1 cellular context compared by ENCODE assay signal in genomic region chr18:12645751-12646203, GRCh38.
A peak's percentile ranks its signal among the peaks of the same experiment; 100 is the strongest.
TF ChIP-seq lines count a peak whose summit lies in the region.

No MANE protein-coding gene starts in this region.

TF ChIP-seq in HEK293, 187 proteins besides CTCF, POLR2A, EP300 and RAD21 (continued from another document):
- TF ChIP-seq TRIM28 (IDR thresholded peaks at IDR 0.05; ENCODE audit: borderline replicate concordance, low read length), result no peak
- TF ChIP-seq PBX3 (CRISPR knock-in tag; IDR thresholded peaks at IDR 0.05), result no peak
- TF ChIP-seq ZXDB (tag by site-specific recombination; IDR thresholded peaks at IDR 0.05), result no peak
- no peak for TF ChIP-seq ZNF639 (tag by site-specific recombination; IDR thresholded peaks at IDR 0.05)
- TF ChIP-seq ZBTB17 (tag by site-specific recombination; IDR thresholded peaks at IDR 0.05), result peak; percentile 51; the same call in 1 of the 2 replicates
- no peak for TF ChIP-seq BCL11B (tag by site-specific recombination; IDR thresholded peaks at IDR 0.05; ENCODE audit: low read depth)
- TF ChIP-seq ZNF311 (tag by site-specific recombination; IDR thresholded peaks at IDR 0.05; ENCODE audit: borderline replicate concordance), result no peak
- no peak for TF ChIP-seq ZBTB6 (tag by site-specific recombination; IDR thresholded peaks at IDR 0.05)
- no peak for TF ChIP-seq OVOL3 (tag by site-specific recombination; IDR thresholded peaks at IDR 0.05)
- no peak for TF ChIP-seq YY1 (tag by site-specific recombination; IDR thresholded peaks at IDR 0.05)
- TF ChIP-seq ZNF600 (tag by site-specific recombination; IDR thresholded peaks at IDR 0.05), result peak; percentile 93
- no peak for TF ChIP-seq KLF1 (tag by site-specific recombination; IDR thresholded peaks at IDR 0.05)
- peak; percentile 52; the same call in 1 of the 2 replicates for TF ChIP-seq SCRT2 (tag by site-specific recombination; IDR thresholded peaks at IDR 0.05)
- no peak for TF ChIP-seq ZNF366 (tag by site-specific recombination; conservative IDR thresholded peaks at IDR 0.05)
- no peak for TF ChIP-seq ZNF777 (tag by site-specific recombination; IDR thresholded peaks at IDR 0.05; ENCODE audit: borderline replicate concordance)
- no peak for TF ChIP-seq SCRT1 (tag by site-specific recombination; IDR thresholded peaks at IDR 0.05; ENCODE audit: borderline replicate concordance)
- TF ChIP-seq ZNF112 (tag by site-specific recombination; IDR thresholded peaks at IDR 0.05), result no peak
- TF ChIP-seq ZNF449 (tag by site-specific recombination; IDR thresholded peaks at IDR 0.05), result no peak
- TF ChIP-seq MZF1 (tag by site-specific recombination; IDR thresholded peaks at IDR 0.05; ENCODE audit: borderline replicate concordance), result no peak
- no peak for TF ChIP-seq RBAK (tag by site-specific recombination; IDR thresholded peaks at IDR 0.05)
- no peak for TF ChIP-seq ZNF558 (tag by site-specific recombination; IDR thresholded peaks at IDR 0.05)
- no peak for TF ChIP-seq ZNF623 (tag by site-specific recombination; IDR thresholded peaks at IDR 0.05)
- no peak for TF ChIP-seq ZNF211 (tag by site-specific recombination; IDR thresholded peaks at IDR 0.05; ENCODE audit: low read depth)
